Comparison of ENCODE assay signal across 8 cellular contexts in genomic region chr19:6021878-6022569, GRCh38. TPM values are rescaled to one million over a fixed set of nuclear protein-coding genes. Genes with fewer than 3 reads are reported as not detected.
DNase-seq lines count a peak whose midpoint lies in the region; ATAC-seq, FAIRE-seq and TF ChIP-seq lines count a peak whose summit lies in the region.

No MANE protein-coding gene starts in this region.

- H3K4me2 ChIP-seq in mesendoderm (ENCODE audit: low read length), result no peak overlapping the region

- H3K4me1 ChIP-seq in mesendoderm (ENCODE audit: control insufficient read depth, low read depth, low read length), result no peaks in the 10 kb centered on the region

- no peaks in the 10 kb centered on the region for H3K9me3 Mint-ChIP-seq in activated CD8-positive, alpha-beta T cell treated with anti-CD3 and anti-CD28 coated beads for 36 hours
- H3K9me3 Mint-ChIP-seq in effector memory CD8-positive, alpha-beta T cell, result no peaks in the 10 kb centered on the region

- no peaks in the 10 kb centered on the region for H3K79me2 ChIP-seq in mesendoderm (ENCODE audit: control insufficient read depth, insufficient read depth, low read length)

- H3K4me1 Mint-ChIP-seq in activated CD8-positive, alpha-beta T cell treated with anti-CD3 and anti-CD28 coated beads for 36 hours (ENCODE audit: low read depth), result peaks cover 2% of the 10 kb centered on the region
- H3K4me1 Mint-ChIP-seq in effector memory CD8-positive, alpha-beta T cell (ENCODE audit: low read depth in 2 of 2), result peaks cover 1 to 10% of the 10 kb centered on the region in 2 donors

- no peak overlapping the region for H3K27ac Mint-ChIP-seq in activated CD8-positive, alpha-beta T cell treated with anti-CD3 and anti-CD28 coated beads for 36 hours
- peak overlapping the region in 1 of 2 donors; percentile 69 for H3K27ac Mint-ChIP-seq in effector memory CD8-positive, alpha-beta T cell

- H3K27ac ChIP-seq in mesendoderm (ENCODE audit: low read depth, low read length), result no peak overlapping the region

- H3K27me3 Mint-ChIP-seq in activated CD8-positive, alpha-beta T cell treated with anti-CD3 and anti-CD28 coated beads for 36 hours, result no peaks in the 10 kb centered on the region
- peaks cover 24 to 43% of the 10 kb centered on the region in 2 donors for H3K27me3 Mint-ChIP-seq in effector memory CD8-positive, alpha-beta T cell

- intact Hi-C loops in activated CD8-positive, alpha-beta T cell treated with anti-CD3 and anti-CD28 coated beads for 36 hours (cut with micrococcal nuclease), result loop anchor here (2.0 kb wide), 1 partner anchor 35 kb away; no protein-coding TSS in a partner anchor

- no peak overlapping the region for H2AK5ac ChIP-seq in mesendoderm (ENCODE audit: low read length)

- WGBS in mesendoderm (ENCODE audit: extremely low coverage, insufficient coverage, low lambda C conversion rate), result no CpG with 5 or more reads among the region's 29 CpGs

- peak; percentile 74 for TF ChIP-seq CTCF in activated CD8-positive, alpha-beta T cell treated with anti-CD3 and anti-CD28 coated beads for 36 hours (IDR thresholded peaks at IDR 0.05)

- CTCF ChIA-PET in activated CD8-positive, alpha-beta T cell treated with anti-CD3 and anti-CD28 coated beads for 36 hours (lab: Charles Lee), result interaction anchor here (0.6 to 3.5 kb wide), 38 partner anchors 9 to 257 kb away, joined by 3 to 91 read pairs (median 5); partner anchors contain the start of genes NDUFA11, NRTN, RANBP3 and VMAC

- H3K23ac ChIP-seq in mesendoderm (ENCODE audit: low read length), result no peak overlapping the region

- peak; percentile 78 for DNase-seq in AG08395 (ENCODE audit: low spot score)
- peak; percentile 77 for DNase-seq in H54 (ENCODE audit: insufficient read length, low spot score)
- peak; percentile 81 for DNase-seq in NCI-H748 (lab: John Stamatoyannopoulos, UW; ENCODE audit: unreplicated experiment)
- DNase-seq in activated CD8-positive, alpha-beta T cell treated with anti-CD3 and anti-CD28 coated beads for 36 hours, result peak; percentile 92
- peak; percentile 66 to 69 (median 66) for DNase-seq in effector memory CD8-positive, alpha-beta T cell
- DNase-seq in mesendoderm, result peak; percentile 84
- DNase-seq in stimulated activated CD8-positive, alpha-beta memory T cell treated with anti-CD3 and anti-CD28 coated beads, Interleukin-15, amount 100 ng/mL, for 4 hours (ENCODE audit: low read depth in 2 of 2), result peak; percentile 26 to 64

- H2BK120ac ChIP-seq in mesendoderm (ENCODE audit: low read depth, low read length), result no peak overlapping the region

- no peaks in the 10 kb centered on the region for H3K27me3 ChIP-seq in mesendoderm (ENCODE audit: insufficient read depth, low read length, poor library complexity)

- H3K4ac ChIP-seq in mesendoderm (ENCODE audit: low read depth, low read length), result no peak overlapping the region

- no peak overlapping the region for H3K4me3 ChIP-seq in mesendoderm (ENCODE audit: low read length)

- POLR2A ChIA-PET in activated CD8-positive, alpha-beta T cell treated with anti-CD3 and anti-CD28 coated beads for 36 hours (lab: Charles Lee), result interaction anchor here (0.6 to 1.8 kb wide), 5 partner anchors 33 to 366 kb away, joined by 3 to 6 read pairs (median 3); no protein-coding TSS in a partner anchor

- no peak overlapping the region for H2BK5ac ChIP-seq in mesendoderm (ENCODE audit: low read length)

- peak; percentile 97 for ATAC-seq in activated CD8-positive, alpha-beta T cell treated with anti-CD3 and anti-CD28 coated beads for 36 hours
- ATAC-seq in effector memory CD8-positive, alpha-beta T cell (replicated peaks), result peak; percentile 85
- ATAC-seq in GM21526 (IDR thresholded peaks at IDR 0.05; ENCODE audit: low FRiP score, unreplicated experiment), result no peak

- no peak overlapping the region for H3K18ac ChIP-seq in mesendoderm (ENCODE audit: low read length)

- no peak overlapping the region for H3K4me3 Mint-ChIP-seq in activated CD8-positive, alpha-beta T cell treated with anti-CD3 and anti-CD28 coated beads for 36 hours
- H3K4me3 Mint-ChIP-seq in effector memory CD8-positive, alpha-beta T cell, result no peak overlapping the region

- H2BK15ac ChIP-seq in mesendoderm (replicated peaks; ENCODE audit: low read depth), result no peak overlapping the region

- H3K36me3 Mint-ChIP-seq in activated CD8-positive, alpha-beta T cell treated with anti-CD3 and anti-CD28 coated beads for 36 hours (ENCODE audit: low read depth), result no peaks in the 10 kb centered on the region
- H3K36me3 Mint-ChIP-seq in effector memory CD8-positive, alpha-beta T cell (ENCODE audit: insufficient read depth), result no peaks in the 10 kb centered on the region

- H3K56ac ChIP-seq in mesendoderm (ENCODE audit: low read length), result no peak overlapping the region

- no peak overlapping the region for H4K5ac ChIP-seq in mesendoderm (ENCODE audit: low read length)

- no peak overlapping the region for H4K8ac ChIP-seq in mesendoderm (ENCODE audit: low read depth, low read length)

- no peak for TF ChIP-seq POLR2A in H54 (IDR thresholded peaks at IDR 0.05; ENCODE audit: low read depth, low read length)

- no peak overlapping the region for H3K9ac ChIP-seq in mesendoderm (ENCODE audit: low read length)

- H3K36me3 ChIP-seq in mesendoderm (ENCODE audit: control insufficient read depth, insufficient read depth, low read length), result no peaks in the 10 kb centered on the region

- no peaks in the 10 kb centered on the region for H3K79me1 ChIP-seq in mesendoderm (ENCODE audit: low read length)

- FAIRE-seq in H54 (lab: Jason Lieb, UNC), result no peak

RNA-seq across cellular contexts. Expression of gene RANBP3, which starts 44.1 kb away (rescaled TPM):
- total RNA-seq in activated CD8-positive, alpha-beta T cell treated with anti-CD3 and anti-CD28 coated beads for 36 hours, result 10 to 100 TPM; 74.3 to 87.5 TPM
- 109 TPM for polyA plus RNA-seq in mesendoderm (2013, experiment 1 of 2)
- polyA plus RNA-seq in mesendoderm (2013, experiment 2 of 2), result 113 TPM
